In genomic region chr1:78069784-78070183, GRCh38 we compare ENCODE assay signal across 18 cellular contexts. TPM values are rescaled to one million over a fixed set of nuclear protein-coding genes. Genes with fewer than 3 reads are reported as not detected.
A peak's percentile ranks its signal among the peaks of the same experiment; 100 is the strongest.
DNase-seq lines count a peak whose midpoint lies in the region; ATAC-seq, FAIRE-seq and TF ChIP-seq lines count a peak whose summit lies in the region.
"Had no signal": no experiment of that assay in that cellular context is flagged by ENCODE, and none has a peak within 500 bp of the region (broad histone marks: within the 10 kb centered on the region; RNA-seq: fewer than 3 reads in every experiment).

No MANE protein-coding gene starts in this region.

- no peaks in the 10 kb centered on the region for H3K27me3 ChIP-seq in mammary epithelial cell (ENCODE audit: insufficient read depth, low read length)
- no peaks in the 10 kb centered on the region for H3K27me3 ChIP-seq in breast epithelium
- H3K27me3 ChIP-seq in PC-3 (ENCODE audit: low read length): no peaks in the 10 kb centered on the region
- H3K27me3 ChIP-seq in gastroesophageal sphincter: no peaks in the 10 kb centered on the region
- H3K27me3 ChIP-seq in skeletal muscle tissue (ENCODE audit: control insufficient read depth in 3 of 3, insufficient read depth in 3 of 3, low read length in 3 of 3): no peaks in the 10 kb centered on the region
- H3K27me3 ChIP-seq in pancreas: no peaks in the 10 kb centered on the region
- H3K27me3 ChIP-seq: BLaER1 treated with 17β-estradiol and CSF1 and Interleukin-3, amounts not matched to agents 10 nM and 100 nM had no signal

- intact Hi-C loops in mammary epithelial cell (cut with micrococcal nuclease): loop anchor here (2.0 kb wide), 1 partner anchor 65 kb away; the partner anchor contains the start of gene DNAJB4
- intact Hi-C loops in breast epithelium (cut with DNase I; ENCODE audit: low total_unique reads): no loop called here
- intact Hi-C loops in PC-3 (cut with micrococcal nuclease): loop anchor here (1.0 to 2.0 kb wide), 3 partner anchors 31 to 65 kb away; partner anchors contain the start of gene DNAJB4
- intact Hi-C loops in pancreas (cut with DNase I): loop anchor here in 1 of 3 donors (10.0 kb wide), 1 partner anchor 45 kb away; no protein-coding TSS in a partner anchor

- BruUV-seq in mammary epithelial cell (replicated peaks; lab: Mats Ljungman, UMichigan) (no TSS peak), PC-3 (replicated peaks; lab: Mats Ljungman, UMichigan) (no TSS peak)

- H3K9ac ChIP-seq in mammary epithelial cell (ENCODE audit: insufficient read depth, low read length): no peak overlapping the region
- H3K9ac ChIP-seq in PC-3 (ENCODE audit: low read length): peak overlapping the region; percentile 60
- no peak overlapping the region for H3K9ac ChIP-seq in skeletal muscle tissue (ENCODE audit: low read depth in 1 of 3, low read length in 3 of 3)
- H3K9ac ChIP-seq: BLaER1 treated with 17β-estradiol and CSF1 and Interleukin-3, amounts not matched to agents 10 nM and 100 nM had no signal

- H3K4me3 ChIP-seq in mammary epithelial cell (replicated peaks in 1 of 3; ENCODE audit: insufficient read depth in 1 of 3, low read depth in 2 of 3, low read length in 3 of 3) (no peak overlapping the region), breast epithelium (no peak overlapping the region), PC-3 (ENCODE audit: low read length) (no peak overlapping the region), gastroesophageal sphincter (no peak overlapping the region), skeletal muscle tissue (ENCODE audit: low read length in 3 of 3) (no peak overlapping the region), pancreas (no peak overlapping the region)
- H3K4me3 ChIP-seq: BLaER1 treated with 17β-estradiol and CSF1 and Interleukin-3, amounts not matched to agents 10 nM and 100 nM; SK-N-MC had no signal

- H3K4me2 ChIP-seq in mammary epithelial cell (ENCODE audit: insufficient read depth, low read depth, low read length): no peak overlapping the region
- peak overlapping the region; percentile 71 for H3K4me2 ChIP-seq in PC-3 (ENCODE audit: low read length)
- H3K4me2 ChIP-seq: BLaER1 treated with 17β-estradiol and CSF1 and Interleukin-3, amounts not matched to agents 10 nM and 100 nM had no signal

- H3K9me3 ChIP-seq in mammary epithelial cell (replicated peaks; ENCODE audit: insufficient read depth, low read length) (no peaks in the 10 kb centered on the region), breast epithelium (no peaks in the 10 kb centered on the region), PC-3 (ENCODE audit: low read length) (no peaks in the 10 kb centered on the region), gastroesophageal sphincter (no peaks in the 10 kb centered on the region), skeletal muscle tissue (ENCODE audit: control insufficient read depth in 3 of 3, low read length in 3 of 3) (no peaks in the 10 kb centered on the region), pancreas (no peaks in the 10 kb centered on the region)
- H3K9me3 ChIP-seq: BLaER1 treated with 17β-estradiol and CSF1 and Interleukin-3, amounts not matched to agents 10 nM and 100 nM had no signal

- H3K79me2 ChIP-seq in mammary epithelial cell (ENCODE audit: insufficient read depth, low read length): no peaks in the 10 kb centered on the region
- no peaks in the 10 kb centered on the region for H3K79me2 ChIP-seq in PC-3 (ENCODE audit: low read length)

- TF ChIP-seq POLR2A in breast epithelium (IDR thresholded peaks at IDR 0.05) (no peak), gastroesophageal sphincter (IDR thresholded peaks at IDR 0.05) (no peak)

- H3K27ac ChIP-seq in mammary epithelial cell (ENCODE audit: insufficient read depth, low read depth, low read length) (no peak overlapping the region), breast epithelium (no peak overlapping the region), PC-3 (ENCODE audit: low read length) (peak overlapping the region; percentile 90), gastroesophageal sphincter (peak overlapping the region; percentile 34 to 74 (median 44)), skeletal muscle tissue (ENCODE audit: low read depth, low read length) (peak overlapping the region; percentile 54), pancreas (peak overlapping the region in 1 of 4 donors; percentile 59)
- H3K27ac ChIP-seq: BLaER1 treated with 17β-estradiol and CSF1 and Interleukin-3, amounts not matched to agents 10 nM and 100 nM; SK-N-MC had no signal

- H3F3A ChIP-seq in PC-3 (ENCODE audit: low read length, unreplicated experiment): no peaks in the 10 kb centered on the region

- H3K4me1 ChIP-seq in mammary epithelial cell (ENCODE audit: insufficient read depth, low read length) (peaks cover 21% of the 10 kb centered on the region), breast epithelium (no peaks in the 10 kb centered on the region), PC-3 (ENCODE audit: insufficient read depth, low read length) (peaks cover 33% of the 10 kb centered on the region), gastroesophageal sphincter (peaks cover 0 to 32% (median 6%) of the 10 kb centered on the region in 3 donors), skeletal muscle tissue (ENCODE audit: control insufficient read depth in 3 of 3, insufficient read depth in 3 of 3, low read length in 3 of 3) (peaks cover 16 to 24% (median 17%) of the 10 kb centered on the region in 3 donors), pancreas (peaks cover 0 to 15% (median 14%) of the 10 kb centered on the region in 3 donors)

- dilution Hi-C loops in mammary epithelial cell (cut with HindIII; ENCODE audit: low sequenced_read_pairs): no loop called here

- no peak overlapping the region for H2AFZ ChIP-seq in mammary epithelial cell (ENCODE audit: low read depth, low read length)
- H2AFZ ChIP-seq in PC-3 (ENCODE audit: low read length): 0 out of 2 replicates have a peak overlapping the region, but pooled peaks have one; percentile 29

- H3K36me3 ChIP-seq in mammary epithelial cell (ENCODE audit: insufficient read depth, low read length) (no peaks in the 10 kb centered on the region), breast epithelium (no peaks in the 10 kb centered on the region), PC-3 (ENCODE audit: low read depth, low read length) (no peaks in the 10 kb centered on the region), gastroesophageal sphincter (no peaks in the 10 kb centered on the region), skeletal muscle tissue (ENCODE audit: control insufficient read depth in 3 of 3, insufficient read depth in 3 of 3, low read length in 3 of 3) (no peaks in the 10 kb centered on the region), pancreas (no peaks in the 10 kb centered on the region)
- H3K36me3 ChIP-seq: BLaER1 treated with 17β-estradiol and CSF1 and Interleukin-3, amounts not matched to agents 10 nM and 100 nM had no signal

- POLR2A ChIA-PET in PC-3 (lab: Charles Lee; ENCODE audit: unreplicated experiment): no interaction called here

- H4K20me1 ChIP-seq in mammary epithelial cell (ENCODE audit: insufficient read depth, low read length) (no peaks in the 10 kb centered on the region), PC-3 (ENCODE audit: low read length) (no peaks in the 10 kb centered on the region)
- H4K20me1 ChIP-seq: BLaER1 treated with 17β-estradiol and CSF1 and Interleukin-3, amounts not matched to agents 10 nM and 100 nM had no signal

- no peak for ATAC-seq in PC-3
- ATAC-seq in gastroesophageal sphincter: no peak
- ATAC-seq in pancreas: no peak
- no peak for ATAC-seq in HG03469 (IDR thresholded peaks at IDR 0.05; ENCODE audit: unreplicated experiment)

- no peak for TF ChIP-seq CTCF in mammary epithelial cell (conservative IDR thresholded peaks at IDR 0.05 in 1 of 2, IDR thresholded peaks at IDR 0.05 in 1 of 2; ENCODE audit: extremely low read depth in 1 of 2, insufficient read depth in 1 of 2, low read depth in 1 of 2, low read length in 2 of 2)
- no peak for TF ChIP-seq CTCF in breast epithelium (IDR thresholded peaks at IDR 0.05)
- TF ChIP-seq CTCF in PC-3 (conservative IDR thresholded peaks at IDR 0.05; ENCODE audit: low read depth, low read length): no peak
- TF ChIP-seq CTCF in gastroesophageal sphincter (IDR thresholded peaks at IDR 0.05): no peak
- no peak for TF ChIP-seq CTCF in pancreas (IDR thresholded peaks at IDR 0.05)

- DNase-seq in mammary epithelial cell (peak; percentile 29), breast epithelium (ENCODE audit: low spot score in 2 of 2) (no peak), PC-3 (peak; percentile 61), NOMO-1 treated with DMSO at 0.1 percent for 48 hours (lab: John Stamatoyannopoulos, UW; ENCODE audit: unreplicated experiment) (no peak), pancreas (no peak)
- DNase-seq: 8988T; DMS 273 treated with DMSO at 0.1 percent for 48 hours; Kasumi-1; MV-4-11; NCI-H2081; NCI-H2227 treated with DMSO at 0.1 percent for 48 hours; NCI-H526 treated with DMSO at 0.1 percent for 48 hours; NK-92 treated with Interleukin-12 subunit alpha and Interleukin-12 subunit beta, amount 100 ng/mL, for 24 hours had no signal

- WGBS in mammary epithelial cell (ENCODE audit: low coverage, missing lambda C conversion rate): 96% methylated on average over 2 of the region's 2 CpGs
- 25 to 35% methylated on average over 2 of the region's 2 CpGs for whole genome bisulfite sequencing in gastroesophageal sphincter (ENCODE audit: low coverage in 1 of 2), 2 donors
- 83 to 85% methylated on average over 2 of the region's 2 CpGs for WGBS in pancreas, 2 donors

- FAIRE-seq in pancreas (lab: Jason Lieb, UNC): no peak

- in situ Hi-C loops in mammary epithelial cell (cut with MboI; ENCODE audit: low sequenced_read_pairs in 2 of 2): no loop called here

- no peak for TF ChIP-seq EP300 in gastroesophageal sphincter (IDR thresholded peaks at IDR 0.05)

- H3K9me2 ChIP-seq in PC-3 (replicated peaks; ENCODE audit: low read length): no peaks in the 10 kb centered on the region

- CTCF ChIA-PET in mammary epithelial cell (lab: Charles Lee; ENCODE audit: low non-redundant PET) (no interaction called here), PC-3 (lab: Charles Lee) (no interaction called here)

RNA-seq across cellular contexts. Expression of gene GIPC2, which starts 24.0 kb away (rescaled TPM):
- total RNA-seq in mammary epithelial cell (under 1 TPM in 1 of 2 donors, not detected in 1; under 0.01 TPM), breast epithelium (1 to 10 TPM; 2.6 to 3.6 (median 2.6) TPM), PC-3 (2014; rRNA removed) (not detected in 2 replicates), gastroesophageal sphincter (1 to 10 TPM; 2.2 to 9.0 (median 5.5) TPM), skeletal muscle tissue (1.6 TPM), pancreas (10 to 100 TPM; 10.8 to 22.1 (median 14.4) TPM)
- polyA plus RNA-seq in mammary epithelial cell (not detected), pancreas (1 to 10 TPM; 6.3 to 8.1 TPM)
- polyA minus RNA-seq in mammary epithelial cell: not detected

Comparison
In these comparisons a context has a peak if more than half of its experiments do, and no peak if none do; other contexts are left out.
1. DNase-seq: peak in mammary epithelial cell (single experiment) and PC-3 (single experiment); none in breast epithelium (0 of 2), NOMO-1 treated with DMSO at 0.1 percent for 48 hours (single experiment) and pancreas (0 of 6).
2. H3K27ac ChIP-seq: peak in PC-3 (single experiment), gastroesophageal sphincter (4 of 4) and skeletal muscle tissue (single experiment); none in mammary epithelial cell (single experiment) and breast epithelium (0 of 2).